In genomic region chr6:48859562-48859961, GRCh38 we compare ENCODE assay signal across 23 cellular contexts.
"Had no signal": no experiment of that assay in that cellular context is flagged by ENCODE, and none has a peak within 500 bp of the region (broad histone marks: within the 10 kb centered on the region; RNA-seq: fewer than 3 reads in every experiment).

No MANE protein-coding gene starts in this region.

- H3K9me3 ChIP-seq: ascending aorta had no signal

- H3K36me3 ChIP-seq: ascending aorta had no signal

- H3K27me3 ChIP-seq: ascending aorta had no signal

- DNase-seq: activated CD4-positive, alpha-beta memory T cell treated with anti-CD3 and anti-CD28 coated beads, Interleukin-2, amount 10 ng/mL, durations not matched to agents 7 days and 5 days; activated CD4-positive, alpha-beta T cell treated with anti-CD3 and anti-CD28 coated beads for 36 hours; activated CD4-positive, alpha-beta T cell treated with anti-CD3 and anti-CD28 coated beads, Interleukin-2, amount 10 ng/mL, durations not matched to agents 7 days and 5 days; activated CD4-positive, alpha-beta T cell treated with anti-CD3 and anti-CD28 coated beads, Interleukin-2, amount 50 U/mL, for 4 hours; activated CD4-positive, CD25-positive, alpha-beta regulatory T cell; activated CD4-positive, CD25-positive, alpha-beta regulatory T cell treated with anti-CD3 and anti-CD28 coated beads, Interleukin-2, amount 50 U/mL, for 72 hours; activated CD8-positive, alpha-beta memory T cell treated with anti-CD3 and anti-CD28 coated beads, Interleukin-2, amount 50 U/mL, for 48 hours; activated gamma-delta T cell; activated naive CD4-positive, alpha-beta T cell; activated naive CD4-positive, alpha-beta T cell treated with anti-CD3 and anti-CD28 coated beads, Interleukin-2, amount 10 ng/mL, durations not matched to agents 7 days and 5 days; activated naive CD8-positive, alpha-beta T cell treated with anti-CD3 and anti-CD28 coated beads, Interleukin-2, amount 10 ng/mL, durations not matched to agents 7 days and 5 days; activated T-cell treated with anti-CD3 and anti-CD28 coated beads for 4 hours; activated T-cell treated with anti-CD3 and anti-CD28 coated beads, Interleukin-2, amount 50 U/mL, for 24 hours; activated T-cell treated with anti-CD3 and anti-CD28 coated beads, Interleukin-2, amount 50 U/mL, for 72 hours; dorsolateral prefrontal cortex; effector memory CD4-positive, alpha-beta T cell; endodermal cell; foreskin fibroblast; head of caudate nucleus; T-helper 17 cell; T1000 had no signal

- H3K4me1 ChIP-seq: ascending aorta had no signal

- H3K4me3 ChIP-seq: ascending aorta, coronary artery, dorsolateral prefrontal cortex had no signal

- H3K27ac ChIP-seq: ascending aorta, coronary artery, dorsolateral prefrontal cortex had no signal
